27 cellular contexts compared by ENCODE assay signal in the genomic region with DNA sequence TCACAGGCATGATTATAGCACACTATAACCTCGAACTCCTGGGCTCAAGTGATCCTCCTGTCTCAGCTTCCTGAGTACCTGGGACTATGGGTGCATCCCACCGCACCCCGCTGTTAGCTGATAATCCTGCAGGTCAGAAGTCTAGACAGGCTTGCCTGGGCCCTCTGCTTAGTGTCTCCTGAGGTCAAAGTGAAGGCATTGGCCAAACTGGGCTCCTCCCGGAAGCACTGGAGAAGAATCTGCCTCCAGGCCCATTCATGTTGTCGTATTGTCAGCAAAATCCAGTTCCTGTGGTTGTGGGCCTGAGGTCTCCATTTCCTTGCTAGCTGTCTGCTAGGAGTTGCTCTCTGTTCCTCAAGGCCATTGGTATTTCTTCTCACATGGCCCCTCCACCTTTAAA. TPM values are rescaled to one million over a fixed set of nuclear protein-coding genes. Genes with fewer than 3 reads are reported as not detected.
DNase-seq lines count a peak whose midpoint lies in the region; ATAC-seq and TF ChIP-seq lines count a peak whose summit lies in the region.
"Had no signal": no experiment of that assay in that cellular context is flagged by ENCODE, and none has a peak within 500 bp of the region (broad histone marks: within the 10 kb centered on the region; RNA-seq: fewer than 3 reads in every experiment).

No MANE protein-coding gene starts in this region.

- peak overlapping the region; percentile 9 for H3K27ac Mint-ChIP-seq in activated CD4-positive, alpha-beta T cell treated with anti-CD3 and anti-CD28 coated beads for 36 hours
- H3K27ac Mint-ChIP-seq in activated CD4-positive, alpha-beta T cell treated with anti-CD3 and anti-CD28 coated beads, Interleukin-2, amount 10 ng/mL, durations not matched to agents 7 days and 5 days, result no peak overlapping the region
- H3K27ac Mint-ChIP-seq in activated B cell treated with CpG ODN at 0.5 μM for 24 hours, result peak overlapping the region; percentile 7
- H3K27ac Mint-ChIP-seq: activated T-helper 1 cell treated with anti-CD3 and anti-CD28 coated beads, Interleukin-12 subunit alpha, Interleukin-12 subunit beta, Interleukin-2, Interleukin-4 antibody, amounts not matched to agents 30 ng/mL and 10 ng/mL and 1 ng/mL, durations not matched to agents 14 hours and 24 hours and 36 hours; stimulated activated naive CD8-positive, alpha-beta T cell treated with anti-CD3 and anti-CD28 coated beads, Interleukin-15, Interleukin-2, amounts not matched to agents 100 ng/mL and 50 ng/mL, for 24 hours had no signal

- WGBS in mesendoderm (ENCODE audit: extremely low coverage, insufficient coverage, low lambda C conversion rate), result no CpG with 5 or more reads among the region's 5 CpGs

- POLR2A ChIA-PET in activated CD4-positive, alpha-beta T cell treated with anti-CD3 and anti-CD28 coated beads for 36 hours (lab: Charles Lee), result interaction anchor here (0.6 kb wide), 1 partner anchor 11 kb away, joined by 3 read pairs; no protein-coding TSS in a partner anchor
- POLR2A ChIA-PET in activated CD4-positive, alpha-beta T cell treated with anti-CD3 and anti-CD28 coated beads, Interleukin-2, amount 10 ng/mL, durations not matched to agents 7 days and 5 days (lab: Charles Lee), result no interaction called here
- POLR2A ChIA-PET in activated B cell treated with CpG ODN at 0.5 μM for 24 hours (lab: Charles Lee), result no interaction called here

- no peak overlapping the region for H3K27ac ChIP-seq in mesendoderm (ENCODE audit: low read depth, low read length)
- H3K27ac ChIP-seq: 22Rv1, cardiac muscle cell, thyroid gland had no signal

- H3K4me1 ChIP-seq in mesendoderm (ENCODE audit: control insufficient read depth, low read depth, low read length), result no peaks in the 10 kb centered on the region

- H3K4me1 Mint-ChIP-seq in activated CD4-positive, alpha-beta T cell treated with anti-CD3 and anti-CD28 coated beads for 36 hours, result peaks cover 68% of the 10 kb centered on the region
- H3K4me1 Mint-ChIP-seq in activated CD4-positive, alpha-beta T cell treated with anti-CD3 and anti-CD28 coated beads, Interleukin-2, amount 10 ng/mL, durations not matched to agents 7 days and 5 days, result peaks cover 61% of the 10 kb centered on the region
- peaks cover 53% of the 10 kb centered on the region for H3K4me1 Mint-ChIP-seq in activated B cell treated with CpG ODN at 0.5 μM for 24 hours

- no peak overlapping the region for H4K8ac ChIP-seq in mesendoderm (ENCODE audit: low read depth, low read length)

- H3K79me1 ChIP-seq in mesendoderm (ENCODE audit: low read length), result peaks cover 11% of the 10 kb centered on the region

- no peak overlapping the region for H2BK15ac ChIP-seq in mesendoderm (replicated peaks; ENCODE audit: low read depth)

- H3K4me3 ChIP-seq in mesendoderm (ENCODE audit: low read length), result no peak overlapping the region
- H3K4me3 ChIP-seq: cardiac muscle cell, heart right ventricle, thyroid gland had no signal

- H3K27me3 ChIP-seq in mesendoderm (ENCODE audit: insufficient read depth, low read length, poor library complexity), result no peaks in the 10 kb centered on the region
- H3K27me3 ChIP-seq: cardiac muscle cell, heart right ventricle, thyroid gland had no signal

- H3K4me3 Mint-ChIP-seq in activated CD4-positive, alpha-beta T cell treated with anti-CD3 and anti-CD28 coated beads for 36 hours, result no peak overlapping the region
- no peak overlapping the region for H3K4me3 Mint-ChIP-seq in activated CD4-positive, alpha-beta T cell treated with anti-CD3 and anti-CD28 coated beads, Interleukin-2, amount 10 ng/mL, durations not matched to agents 7 days and 5 days
- no peak overlapping the region for H3K4me3 Mint-ChIP-seq in activated B cell treated with CpG ODN at 0.5 μM for 24 hours
- H3K4me3 Mint-ChIP-seq: activated T-helper 1 cell treated with anti-CD3 and anti-CD28 coated beads, Interleukin-12 subunit alpha, Interleukin-12 subunit beta, Interleukin-2, Interleukin-4 antibody, amounts not matched to agents 30 ng/mL and 10 ng/mL and 1 ng/mL, durations not matched to agents 14 hours and 24 hours and 36 hours; naive B cell; stimulated activated naive CD8-positive, alpha-beta T cell treated with anti-CD3 and anti-CD28 coated beads, Interleukin-15, Interleukin-2, amounts not matched to agents 100 ng/mL and 50 ng/mL, for 24 hours had no signal

- no peak overlapping the region for H3K4me2 ChIP-seq in mesendoderm (ENCODE audit: low read length)

- no peak overlapping the region for H2BK5ac ChIP-seq in mesendoderm (ENCODE audit: low read length)

- no peaks in the 10 kb centered on the region for H3K27me3 Mint-ChIP-seq in activated CD4-positive, alpha-beta T cell treated with anti-CD3 and anti-CD28 coated beads for 36 hours
- H3K27me3 Mint-ChIP-seq in activated CD4-positive, alpha-beta T cell treated with anti-CD3 and anti-CD28 coated beads, Interleukin-2, amount 10 ng/mL, durations not matched to agents 7 days and 5 days, result no peaks in the 10 kb centered on the region
- no peaks in the 10 kb centered on the region for H3K27me3 Mint-ChIP-seq in activated B cell treated with CpG ODN at 0.5 μM for 24 hours
- H3K27me3 Mint-ChIP-seq: naive B cell; stimulated activated naive CD8-positive, alpha-beta T cell treated with anti-CD3 and anti-CD28 coated beads, Interleukin-15, Interleukin-2, amounts not matched to agents 100 ng/mL and 50 ng/mL, for 24 hours had no signal

- no peak overlapping the region for H3K18ac ChIP-seq in mesendoderm (ENCODE audit: low read length)

- H3K36me3 ChIP-seq in mesendoderm (ENCODE audit: control insufficient read depth, insufficient read depth, low read length), result peaks cover 13% of the 10 kb centered on the region

- H2BK120ac ChIP-seq in mesendoderm (ENCODE audit: low read depth, low read length), result no peak overlapping the region

- peaks cover 62% of the 10 kb centered on the region for H3K79me2 ChIP-seq in mesendoderm (ENCODE audit: control insufficient read depth, insufficient read depth, low read length)

- DNase-seq in activated CD4-positive, alpha-beta T cell treated with anti-CD3 and anti-CD28 coated beads for 36 hours, result no peak
- DNase-seq in activated CD4-positive, alpha-beta T cell treated with anti-CD3 and anti-CD28 coated beads, Interleukin-2, amount 10 ng/mL, durations not matched to agents 7 days and 5 days, result no peak
- DNase-seq in Ammon's horn (ENCODE audit: low spot score) (peak; percentile 40), activated B cell treated with CpG ODN at 0.5 μM for 24 hours (no peak), mesendoderm (peak; percentile 23)
- DNase-seq: activated naive CD4-positive, alpha-beta T cell treated with anti-CD3 and anti-CD28 coated beads, Interleukin-2, amount 50 U/mL, for 16 hours; AML-193; anterior cingulate cortex; DMS53; GF-D8; heart right ventricle; KBM-7; MM.1S; naive B cell; NCI-H1436; NCI-H510A treated with DMSO at 0.1 percent for 48 hours; PC-3; SHP77 treated with DMSO at 0.1 percent for 48 hours; stimulated activated CD4-positive, alpha-beta T cell treated with anti-CD3 and anti-CD28 coated beads, Interleukin-4, amount 100 ng/mL, for 4 hours; thyroid gland had no signal

- no peak for ATAC-seq in activated CD4-positive, alpha-beta T cell treated with anti-CD3 and anti-CD28 coated beads for 36 hours
- ATAC-seq in activated B cell treated with CpG ODN at 0.5 μM for 24 hours (ENCODE audit: low read depth) (no peak), HG02885 (IDR thresholded peaks at IDR 0.05; ENCODE audit: poor library complexity, unreplicated experiment) (no peak), HG02763 (IDR thresholded peaks at IDR 0.05; ENCODE audit: unreplicated experiment) (no peak), GM19467 (IDR thresholded peaks at IDR 0.05; ENCODE audit: unreplicated experiment) (no peak)
- ATAC-seq: PC-3 had no signal

- H3K9ac ChIP-seq in mesendoderm (ENCODE audit: low read length), result no peak overlapping the region

- H4K5ac ChIP-seq in mesendoderm (ENCODE audit: low read length), result no peak overlapping the region

- H2AK5ac ChIP-seq in mesendoderm (ENCODE audit: low read length), result no peak overlapping the region

- no peak overlapping the region for H3K23ac ChIP-seq in mesendoderm (ENCODE audit: low read length)

- H3K56ac ChIP-seq in mesendoderm (ENCODE audit: low read length), result no peak overlapping the region

- H3K4ac ChIP-seq in mesendoderm (ENCODE audit: low read depth, low read length), result no peak overlapping the region

- CTCF ChIA-PET in activated CD4-positive, alpha-beta T cell treated with anti-CD3 and anti-CD28 coated beads for 36 hours (lab: Charles Lee), result interaction anchor here (1.3 to 1.4 kb wide), 2 partner anchors 10 to 16 kb away, joined by 4 to 6 read pairs; no protein-coding TSS in a partner anchor
- CTCF ChIA-PET in activated CD4-positive, alpha-beta T cell treated with anti-CD3 and anti-CD28 coated beads, Interleukin-2, amount 10 ng/mL, durations not matched to agents 7 days and 5 days (lab: Charles Lee), result no interaction called here
- CTCF ChIA-PET in activated B cell treated with CpG ODN at 0.5 μM for 24 hours (lab: Charles Lee), result no interaction called here

- no peak for TF ChIP-seq CTCF in activated B cell treated with CpG ODN at 0.5 μM for 24 hours (IDR thresholded peaks at IDR 0.05)

- no peaks in the 10 kb centered on the region for H3K9me3 Mint-ChIP-seq in activated CD4-positive, alpha-beta T cell treated with anti-CD3 and anti-CD28 coated beads for 36 hours (ENCODE audit: low read depth)
- no peaks in the 10 kb centered on the region for H3K9me3 Mint-ChIP-seq in activated CD4-positive, alpha-beta T cell treated with anti-CD3 and anti-CD28 coated beads, Interleukin-2, amount 10 ng/mL, durations not matched to agents 7 days and 5 days
- no peaks in the 10 kb centered on the region for H3K9me3 Mint-ChIP-seq in activated B cell treated with CpG ODN at 0.5 μM for 24 hours
- H3K9me3 Mint-ChIP-seq: activated T-helper 1 cell treated with anti-CD3 and anti-CD28 coated beads, Interleukin-12 subunit alpha, Interleukin-12 subunit beta, Interleukin-2, Interleukin-4 antibody, amounts not matched to agents 30 ng/mL and 10 ng/mL and 1 ng/mL, durations not matched to agents 14 hours and 24 hours and 36 hours; naive B cell; stimulated activated naive CD8-positive, alpha-beta T cell treated with anti-CD3 and anti-CD28 coated beads, Interleukin-15, Interleukin-2, amounts not matched to agents 100 ng/mL and 50 ng/mL, for 24 hours had no signal

- H3K36me3 Mint-ChIP-seq in activated CD4-positive, alpha-beta T cell treated with anti-CD3 and anti-CD28 coated beads for 36 hours (ENCODE audit: low read depth), result peaks cover 61% of the 10 kb centered on the region
- peaks cover 62% of the 10 kb centered on the region for H3K36me3 Mint-ChIP-seq in activated CD4-positive, alpha-beta T cell treated with anti-CD3 and anti-CD28 coated beads, Interleukin-2, amount 10 ng/mL, durations not matched to agents 7 days and 5 days (ENCODE audit: low read depth)
- H3K36me3 Mint-ChIP-seq in activated B cell treated with CpG ODN at 0.5 μM for 24 hours (ENCODE audit: low read depth), result peaks cover 70% of the 10 kb centered on the region
- H3K36me3 Mint-ChIP-seq: naive B cell had no signal

- intact Hi-C loops in activated CD4-positive, alpha-beta T cell treated with anti-CD3 and anti-CD28 coated beads for 36 hours (cut with DNase I, micrococcal nuclease), result no loop called here
- intact Hi-C loops in activated B cell treated with CpG ODN at 0.5 μM for 24 hours (cut with micrococcal nuclease), result no loop called here

RNA-seq across cellular contexts. Expression of a gene that starts 6.3 kb away (rescaled TPM):
- total RNA-seq in activated CD4-positive, alpha-beta T cell treated with anti-CD3 and anti-CD28 coated beads for 36 hours, result 1 to 10 TPM; 3.0 to 4.5 TPM
- 1 to 10 TPM; 2.5 to 3.0 TPM for total RNA-seq in activated CD4-positive, alpha-beta T cell treated with anti-CD3 and anti-CD28 coated beads, Interleukin-2, amount 10 ng/mL, durations not matched to agents 7 days and 5 days
- 3.2 and 5.9 TPM in 2 replicates for total RNA-seq in activated B cell treated with CpG ODN at 0.5 μM for 24 hours
- 0.70 TPM for polyA plus RNA-seq in mesendoderm (2013, experiment 1 of 2)
- 0.39 TPM for polyA plus RNA-seq in mesendoderm (2013, experiment 2 of 2)

RNA-seq across cellular contexts. Expression of a gene that starts 6.6 kb away (rescaled TPM):
- total RNA-seq in activated CD4-positive, alpha-beta T cell treated with anti-CD3 and anti-CD28 coated beads for 36 hours, result 100 to 1,000 TPM; 103 to 115 TPM
- total RNA-seq in activated CD4-positive, alpha-beta T cell treated with anti-CD3 and anti-CD28 coated beads, Interleukin-2, amount 10 ng/mL, durations not matched to agents 7 days and 5 days, result 100 to 1,000 TPM; 154 to 176 TPM
- 106 and 109 TPM in 2 replicates for total RNA-seq in activated B cell treated with CpG ODN at 0.5 μM for 24 hours
- 236 TPM for polyA plus RNA-seq in mesendoderm (2013, experiment 1 of 2)
- 234 TPM for polyA plus RNA-seq in mesendoderm (2013, experiment 2 of 2)

Comparison
In these comparisons a context has a peak if more than half of its experiments do, and no peak if none do; other contexts are left out.
1. DNase-seq: peak in Ammon's horn (single experiment) and mesendoderm (single experiment); none in activated CD4-positive, alpha-beta T cell treated with anti-CD3 and anti-CD28 coated beads for 36 hours (single experiment), activated CD4-positive, alpha-beta T cell treated with anti-CD3 and anti-CD28 coated beads, Interleukin-2, amount 10 ng/mL, durations not matched to agents 7 days and 5 days (single experiment) and activated B cell treated with CpG ODN at 0.5 μM for 24 hours (single experiment).